ENCODE assay signal across 8 cellular contexts in genomic region chr15:57213783-57214366, GRCh38.
DNase-seq lines count a peak whose midpoint lies in the region; ATAC-seq, FAIRE-seq and TF ChIP-seq lines count a peak whose summit lies in the region.

No MANE protein-coding gene starts in this region.

- ATAC-seq in activated T-cell treated with anti-CD3 and anti-CD28 coated beads, Interleukin-2, amount 50 U/mL, for 72 hours (replicated peaks in 1 of 2): no peak
- no peak for ATAC-seq in HG02970 (IDR thresholded peaks at IDR 0.05; ENCODE audit: low FRiP score, unreplicated experiment)

- no peak overlapping the region for H3K9ac ChIP-seq in astrocyte (ENCODE audit: low read length)

- no peaks in the 10 kb centered on the region for H3K9me3 Mint-ChIP-seq in astrocyte (ENCODE audit: unreplicated experiment)
- H3K9me3 Mint-ChIP-seq in activated T-cell treated with anti-CD3 and anti-CD28 coated beads, Interleukin-2, amount 50 U/mL, for 72 hours: no peaks in the 10 kb centered on the region

- no peak for FAIRE-seq in astrocyte (lab: Jason Lieb, UNC)
- FAIRE-seq in islet of Langerhans (lab: Jason Lieb, UNC): peak; percentile 97
- FAIRE-seq in urothelium cell line (lab: Jason Lieb, UNC): no peak

- H3K4me1 Mint-ChIP-seq in astrocyte (ENCODE audit: low read depth, unreplicated experiment): peaks cover 42% of the 10 kb centered on the region
- H3K4me1 Mint-ChIP-seq in activated T-cell treated with anti-CD3 and anti-CD28 coated beads, Interleukin-2, amount 50 U/mL, for 72 hours (ENCODE audit: low read depth): peaks cover 33% of the 10 kb centered on the region

- no peaks in the 10 kb centered on the region for H3K9me3 ChIP-seq in astrocyte (ENCODE audit: insufficient read depth, low read depth, low read length)

- H3K4me3 ChIP-seq in astrocyte (ENCODE audit: insufficient read depth, low read depth, low read length): no peak overlapping the region

- peaks cover 46% of the 10 kb centered on the region for H3K79me2 ChIP-seq in astrocyte (ENCODE audit: insufficient read depth, low read length)

- peak; percentile 48 for TF ChIP-seq CTCF in astrocyte (IDR thresholded peaks at IDR 0.05; ENCODE audit: insufficient read depth, low read depth, low read length)

- DNase-seq in NCI-H82 (lab: John Stamatoyannopoulos, UW): peak; percentile 65
- DNase-seq in NCI-H82 treated with DMSO at 0.1 percent for 48 hours (lab: John Stamatoyannopoulos, UW; ENCODE audit: unreplicated experiment): no peak
- peak; percentile 41 to 96 (median 75) for DNase-seq in NCI-H1417 (lab: John Stamatoyannopoulos, UW)
- peak; percentile 51 for DNase-seq in astrocyte (ENCODE audit: low read depth)
- DNase-seq in urothelium cell line (ENCODE audit: low spot score): peak; percentile 13
- DNase-seq in activated T-cell treated with anti-CD3 and anti-CD28 coated beads, Interleukin-2, amount 50 U/mL, for 72 hours: no peak

- no peaks in the 10 kb centered on the region for H3K27me3 ChIP-seq in astrocyte (ENCODE audit: insufficient read depth, low read length)

- peaks cover 5% of the 10 kb centered on the region for H4K20me1 ChIP-seq in astrocyte (ENCODE audit: insufficient read depth, low read length)

- peaks cover 42% of the 10 kb centered on the region for H3K4me1 ChIP-seq in astrocyte (ENCODE audit: insufficient read depth, low read length)

- no peak overlapping the region for H3K27ac Mint-ChIP-seq in astrocyte (ENCODE audit: unreplicated experiment)
- no peak overlapping the region for H3K27ac Mint-ChIP-seq in activated T-cell treated with anti-CD3 and anti-CD28 coated beads, Interleukin-2, amount 50 U/mL, for 72 hours

- no peak overlapping the region for H2AFZ ChIP-seq in astrocyte (ENCODE audit: low read depth, low read length)

- H3K4me3 Mint-ChIP-seq in astrocyte (ENCODE audit: unreplicated experiment): no peak overlapping the region
- no peak overlapping the region for H3K4me3 Mint-ChIP-seq in activated T-cell treated with anti-CD3 and anti-CD28 coated beads, Interleukin-2, amount 50 U/mL, for 72 hours

- no peaks in the 10 kb centered on the region for H3K36me3 ChIP-seq in astrocyte (ENCODE audit: insufficient read depth, low read length)

- no peak overlapping the region for H3K27ac ChIP-seq in astrocyte (ENCODE audit: low read depth, low read length)

- no peaks in the 10 kb centered on the region for H3K27me3 Mint-ChIP-seq in astrocyte (ENCODE audit: low read depth, unreplicated experiment)
- H3K27me3 Mint-ChIP-seq in activated T-cell treated with anti-CD3 and anti-CD28 coated beads, Interleukin-2, amount 50 U/mL, for 72 hours (ENCODE audit: low read depth): no peaks in the 10 kb centered on the region

- no peaks in the 10 kb centered on the region for H3K36me3 Mint-ChIP-seq in astrocyte (ENCODE audit: low read depth, unreplicated experiment)
- peaks cover 0 to 2% of the 10 kb centered on the region in 2 donors for H3K36me3 Mint-ChIP-seq in activated T-cell treated with anti-CD3 and anti-CD28 coated beads, Interleukin-2, amount 50 U/mL, for 72 hours (ENCODE audit: insufficient read depth in 2 of 2)

- H3K4me2 ChIP-seq in astrocyte (ENCODE audit: low read length): peak overlapping the region; percentile 1

Comparison
In these comparisons a context has a peak if more than half of its experiments do, and no peak if none do; other contexts are left out.
1. DNase-seq: peak in NCI-H82 (single experiment), NCI-H1417 (3 of 3), astrocyte (single experiment) and urothelium cell line (single experiment); none in NCI-H82 treated with DMSO at 0.1 percent for 48 hours (single experiment) and activated T-cell treated with anti-CD3 and anti-CD28 coated beads, Interleukin-2, amount 50 U/mL, for 72 hours (0 of 2).